12 cellular contexts compared by ENCODE assay signal in genomic region chr1:31927661-31927980, GRCh38. TPM values are rescaled to one million over a fixed set of nuclear protein-coding genes. Genes with fewer than 3 reads are reported as not detected.
DNase-seq lines count a peak whose midpoint lies in the region; ATAC-seq and FAIRE-seq lines count a peak whose summit lies in the region.
"Had no signal": no experiment of that assay in that cellular context is flagged by ENCODE, and none has a peak within 500 bp of the region (broad histone marks: within the 10 kb centered on the region; RNA-seq: fewer than 3 reads in every experiment).

No MANE protein-coding gene starts in this region.

- no peak overlapping the region for H3K4me3 ChIP-seq in BLaER1 treated with 17β-estradiol and CSF1 and Interleukin-3, amounts not matched to agents 10 nM and 100 nM
- H3K4me3 ChIP-seq: GM23338 had no signal

- no peak for DNase-seq in GM18507 (ENCODE audit: extremely low spot score, insufficient read length, low read depth)
- no peak for DNase-seq in natural killer cell treated with Interleukin-12 subunit alpha and Interleukin-12 subunit beta and Interleukin-15 and Interleukin-18, amount 100 ng/mL, for 72 hours (ENCODE audit: low spot score)
- no peak for DNase-seq in HK-2 (ENCODE audit: unreplicated experiment)
- no peak for DNase-seq in NCI-H146 treated with DMSO at 0.1 percent for 48 hours (lab: John Stamatoyannopoulos, UW; ENCODE audit: unreplicated experiment)
- DNase-seq: COR-L47, small intestine had no signal

- ATAC-seq in activated T-helper 17 cell treated with anti-CD3 and anti-CD28 coated beads, Interleukin-2, amount 50 U/mL, for 72 hours (replicated peaks) = no peak
- no peak for ATAC-seq in natural killer cell treated with Interleukin-12 subunit alpha and Interleukin-12 subunit beta and Interleukin-15 and Interleukin-18, amount 100 ng/mL, for 72 hours
- ATAC-seq in HG02763 (IDR thresholded peaks at IDR 0.05; ENCODE audit: unreplicated experiment) (no peak), HG03378 (IDR thresholded peaks at IDR 0.05; ENCODE audit: unreplicated experiment) (no peak)

- H3K27ac ChIP-seq in BLaER1 treated with 17β-estradiol and CSF1 and Interleukin-3, amounts not matched to agents 10 nM and 100 nM = peak overlapping the region in 4 of 11 experiments; percentile 17 to 59 (median 40); a peak in 5 of 22 replicates

- H3K9ac ChIP-seq in BLaER1 treated with 17β-estradiol and CSF1 and Interleukin-3, amounts not matched to agents 10 nM and 100 nM = peak overlapping the region in 1 of 11 experiments; percentile 46; a peak in 2 of 22 replicates

- H4K20me1 ChIP-seq in BLaER1 treated with 17β-estradiol and CSF1 and Interleukin-3, amounts not matched to agents 10 nM and 100 nM = peaks cover 90 to 100% (median 99%) of the 10 kb centered on the region in 11 experiments

- H3K4me2 ChIP-seq in BLaER1 treated with 17β-estradiol and CSF1 and Interleukin-3, amounts not matched to agents 10 nM and 100 nM = peak overlapping the region in 10 of 11 experiments; percentile 33 to 99 (median 52); a peak in 14 of 22 replicates
- H3K4me2 ChIP-seq: GM23338 had no signal

- no peaks in the 10 kb centered on the region for H3K9me3 ChIP-seq in BLaER1 treated with 17β-estradiol and CSF1 and Interleukin-3, amounts not matched to agents 10 nM and 100 nM (replicated peaks in 1 of 11)

- peak overlapping the region; percentile 97 for H3K4me3 Mint-ChIP-seq in activated T-helper 17 cell treated with anti-CD3 and anti-CD28 coated beads, Interleukin-2, amount 50 U/mL, for 72 hours
- H3K4me3 Mint-ChIP-seq in natural killer cell treated with Interleukin-12 subunit alpha and Interleukin-12 subunit beta and Interleukin-15 and Interleukin-18, amount 100 ng/mL, for 72 hours = peak overlapping the region; percentile 100
- H3K4me3 Mint-ChIP-seq: GM23338 had no signal

- FAIRE-seq in GM18507 (lab: Jason Lieb, UNC) = peak; percentile 9
- FAIRE-seq: bronchial epithelial cell, small intestine had no signal

- H3K36me3 Mint-ChIP-seq in activated T-helper 17 cell treated with anti-CD3 and anti-CD28 coated beads, Interleukin-2, amount 50 U/mL, for 72 hours (ENCODE audit: low read depth) = peaks cover 80% of the 10 kb centered on the region
- H3K36me3 Mint-ChIP-seq in natural killer cell treated with Interleukin-12 subunit alpha and Interleukin-12 subunit beta and Interleukin-15 and Interleukin-18, amount 100 ng/mL, for 72 hours = peaks cover 27% of the 10 kb centered on the region

- peak overlapping the region; percentile 94 for H3K27ac Mint-ChIP-seq in activated T-helper 17 cell treated with anti-CD3 and anti-CD28 coated beads, Interleukin-2, amount 50 U/mL, for 72 hours
- H3K27ac Mint-ChIP-seq in natural killer cell treated with Interleukin-12 subunit alpha and Interleukin-12 subunit beta and Interleukin-15 and Interleukin-18, amount 100 ng/mL, for 72 hours = peak overlapping the region; percentile 88 to 91
- H3K27ac Mint-ChIP-seq: GM23338 had no signal

- H3K27me3 Mint-ChIP-seq in activated T-helper 17 cell treated with anti-CD3 and anti-CD28 coated beads, Interleukin-2, amount 50 U/mL, for 72 hours = no peaks in the 10 kb centered on the region
- H3K27me3 Mint-ChIP-seq in natural killer cell treated with Interleukin-12 subunit alpha and Interleukin-12 subunit beta and Interleukin-15 and Interleukin-18, amount 100 ng/mL, for 72 hours = no peaks in the 10 kb centered on the region

- peaks cover 56% of the 10 kb centered on the region for H3K4me1 Mint-ChIP-seq in activated T-helper 17 cell treated with anti-CD3 and anti-CD28 coated beads, Interleukin-2, amount 50 U/mL, for 72 hours
- peaks cover 63 to 80% of the 10 kb centered on the region in 2 donors for H3K4me1 Mint-ChIP-seq in natural killer cell treated with Interleukin-12 subunit alpha and Interleukin-12 subunit beta and Interleukin-15 and Interleukin-18, amount 100 ng/mL, for 72 hours (ENCODE audit: low read depth in 2 of 2)

- peaks cover 77 to 100% (median 88%) of the 10 kb centered on the region in 10 experiments for H3K4me1 ChIP-seq in BLaER1 treated with 17β-estradiol and CSF1 and Interleukin-3, amounts not matched to agents 10 nM and 100 nM

- peaks cover 11 to 59% (median 25%) of the 10 kb centered on the region in 11 experiments; a peak in 17 of 22 replicates for H3K36me3 ChIP-seq in BLaER1 treated with 17β-estradiol and CSF1 and Interleukin-3, amounts not matched to agents 10 nM and 100 nM

- H3K27me3 ChIP-seq in BLaER1 treated with 17β-estradiol and CSF1 and Interleukin-3, amounts not matched to agents 10 nM and 100 nM = no peaks in the 10 kb centered on the region

- H3K9me3 Mint-ChIP-seq in activated T-helper 17 cell treated with anti-CD3 and anti-CD28 coated beads, Interleukin-2, amount 50 U/mL, for 72 hours = no peaks in the 10 kb centered on the region
- no peaks in the 10 kb centered on the region for H3K9me3 Mint-ChIP-seq in natural killer cell treated with Interleukin-12 subunit alpha and Interleukin-12 subunit beta and Interleukin-15 and Interleukin-18, amount 100 ng/mL, for 72 hours
- H3K9me3 Mint-ChIP-seq: GM23338 had no signal

RNA-seq across cellular contexts. Expression of gene PTP4A2, which starts 10.5 kb away (rescaled TPM):
- 100 to 1,000 TPM; 285 to 351 TPM for total RNA-seq in activated T-helper 17 cell treated with anti-CD3 and anti-CD28 coated beads, Interleukin-2, amount 50 U/mL, for 72 hours
- total RNA-seq in natural killer cell treated with Interleukin-12 subunit alpha and Interleukin-12 subunit beta and Interleukin-15 and Interleukin-18, amount 100 ng/mL, for 72 hours = 100 to 1,000 TPM; 409 to 770 TPM
